14 cellular contexts compared by ENCODE assay signal in genomic region chr9:124283232-124283814, GRCh38. TPM values are rescaled to one million over a fixed set of nuclear protein-coding genes. Genes with fewer than 3 reads are reported as not detected.
A peak's percentile ranks its signal among the peaks of the same experiment; 100 is the strongest.
DNase-seq lines count a peak whose midpoint lies in the region; ATAC-seq, FAIRE-seq and TF ChIP-seq lines count a peak whose summit lies in the region.
"Had no signal": no experiment of that assay in that cellular context is flagged by ENCODE, and none has a peak within 500 bp of the region (broad histone marks: within the 10 kb centered on the region; RNA-seq: fewer than 3 reads in every experiment).

No MANE protein-coding gene starts in this region.

- H3K9me3 Mint-ChIP-seq in CD14-positive monocyte, result no peaks in the 10 kb centered on the region
- H3K9me3 Mint-ChIP-seq: activated T-helper 2 cell treated with anti-CD3 and anti-CD28 coated beads, Interferon-gamma antibody, Interleukin-2, Interleukin-4, amounts not matched to agents 10 μg/mL and 5 μg/mL and 100 μg/mL, durations not matched to agents 14 hours and 24 hours and 36 hours had no signal

- H4K20me1 ChIP-seq in K562 (replicated peaks; ENCODE audit: control insufficient read depth, insufficient read depth, low read length), result peaks cover 25% of the 10 kb centered on the region

- H3K27me3 ChIP-seq in K562 (ENCODE audit: control insufficient read depth in 2 of 2, insufficient read depth in 2 of 2, low read length in 2 of 2), result no peaks in the 10 kb centered on the region
- H3K27me3 ChIP-seq in liver (ENCODE audit: control insufficient read depth in 4 of 4, insufficient read depth in 4 of 4, low read length in 3 of 4), result no peaks in the 10 kb centered on the region

- DNase-seq in CD14-positive monocyte (ENCODE audit: low spot score) (no peak), K562 (ENCODE audit: extremely low read depth in 1 of 4, low spot score in 3 of 4) (no peak)
- DNase-seq: cerebellar nuclear complex, NCI-H1105, NCI-H524 had no signal

- no peak for TF ChIP-seq POLR2A in K562 (conservative IDR thresholded peaks at IDR 0.05)

- H3K36me3 Mint-ChIP-seq in CD14-positive monocyte, result peaks cover 15 to 45% of the 10 kb centered on the region in 2 donors

- H3K4me3 Mint-ChIP-seq in CD14-positive monocyte, result no peak overlapping the region

- H3K4me1 ChIP-seq in K562 (replicated peaks in 1 of 2; ENCODE audit: control insufficient read depth in 2 of 2, insufficient read depth in 2 of 2, low read length in 2 of 2), result peaks cover 32 to 50% of the 10 kb centered on the region in 2 experiments
- peaks cover 53 to 85% (median 72%) of the 10 kb centered on the region in 4 donors for H3K4me1 ChIP-seq in liver (ENCODE audit: control insufficient read depth in 4 of 4, insufficient read depth in 4 of 4, low read length in 3 of 4)

- H3K9me1 ChIP-seq in K562 (ENCODE audit: control insufficient read depth, insufficient read depth, low read length), result no peaks in the 10 kb centered on the region

- H3K27ac Mint-ChIP-seq in CD14-positive monocyte, result peak overlapping the region in 6 of 7 donors; percentile 4 to 91 (median 84)
- H3K27ac Mint-ChIP-seq: activated T-helper 2 cell treated with anti-CD3 and anti-CD28 coated beads, Interferon-gamma antibody, Interleukin-2, Interleukin-4, amounts not matched to agents 10 μg/mL and 5 μg/mL and 100 μg/mL, durations not matched to agents 14 hours and 24 hours and 36 hours had no signal

- H3K36me3 ChIP-seq in K562 (ENCODE audit: control insufficient read depth, insufficient read depth, low read length), result no peaks in the 10 kb centered on the region
- H3K36me3 ChIP-seq in liver (ENCODE audit: control insufficient read depth in 4 of 4, insufficient read depth in 3 of 4, low read depth in 1 of 4, low read length in 3 of 4), result no peaks in the 10 kb centered on the region

- no peak for TF ChIP-seq EP300 in K562 (IDR thresholded peaks at IDR 0.05; ENCODE audit: low read length)

- in situ Hi-C loops in K562 (cut with MboI), result no loop called here

- 66% methylated on average over 14 of the region's 15 CpGs for WGBS in K562 (ENCODE audit: insufficient coverage, low coverage, missing lambda C conversion rate)
- 43% methylated on average over 15 of the region's 15 CpGs for WGBS in liver

- H3K4me3 ChIP-seq in K562, result no peak overlapping the region
- no peak overlapping the region for H3K4me3 ChIP-seq in liver (ENCODE audit: low read depth in 1 of 3, low read length in 3 of 3)
- no peak overlapping the region for H3K4me3 ChIP-seq in skin epidermis
- H3K4me3 ChIP-seq: SK-N-MC had no signal

- H3K79me2 ChIP-seq in K562 (ENCODE audit: control insufficient read depth, insufficient read depth, low read length), result peaks cover 9% of the 10 kb centered on the region; the same call in 1 of the 3 replicates

- POLR2A ChIA-PET in K562 (lab: Yijun Ruan, JAX), result no interaction called here

- intact Hi-C loops in CD14-positive monocyte (cut with micrococcal nuclease) (loop anchor here in 1 of 2 donors (2.0 kb wide), 1 partner anchor 25 kb away; no protein-coding TSS in a partner anchor), K562 (cut with micrococcal nuclease) (no loop called here)

- no peak overlapping the region; the same call in 1 of the 2 replicates for H3K4me2 ChIP-seq in K562 (ENCODE audit: insufficient read depth, low read length)

- CTCF ChIA-PET in K562 (lab: Yijun Ruan, JAX; ENCODE audit: low intra/inter-chr PET ratio), result no interaction called here

- no peak for ATAC-seq in K562
- ATAC-seq in HG03439 (IDR thresholded peaks at IDR 0.05; ENCODE audit: unreplicated experiment), result no peak
- no peak for ATAC-seq in GM21723 (IDR thresholded peaks at IDR 0.05; ENCODE audit: unreplicated experiment)
- no peak for ATAC-seq in HG03432 (IDR thresholded peaks at IDR 0.05; ENCODE audit: unreplicated experiment)
- ATAC-seq in GM21717 (IDR thresholded peaks at IDR 0.05; ENCODE audit: unreplicated experiment), result no peak
- ATAC-seq: activated CD4-positive, CD25-positive, alpha-beta regulatory T cell treated with anti-CD3 and anti-CD28 coated beads, Interleukin-2, amount 50 U/mL, for 24 hours had no signal

- BruUV-seq in K562 (replicated peaks; lab: Mats Ljungman, UMichigan), result no TSS peak

- peaks cover 88% of the 10 kb centered on the region for H3K4me1 Mint-ChIP-seq in CD14-positive monocyte

- no peak overlapping the region for H2AFZ ChIP-seq in K562 (ENCODE audit: low read depth, low read length)

- no peak for FAIRE-seq in K562 (lab: Jason Lieb, UNC)

- peak overlapping the region in 1 of 2 experiments; percentile 84; a peak in 2 of 4 replicates for H3K9ac ChIP-seq in K562 (ENCODE audit: insufficient read depth in 1 of 2, low read depth in 2 of 2, low read length in 2 of 2)
- no peak overlapping the region for H3K9ac ChIP-seq in liver (ENCODE audit: low read depth in 1 of 2, low read length in 2 of 2)

- H3K27me3 Mint-ChIP-seq in CD14-positive monocyte (ENCODE audit: low read depth in 3 of 3), result peaks cover 0 to 3% (median 1%) of the 10 kb centered on the region in 3 donors

- no peaks in the 10 kb centered on the region for H3K9me3 ChIP-seq in K562 (replicated peaks; ENCODE audit: control insufficient read depth, insufficient read depth, low read depth, low read length)
- no peaks in the 10 kb centered on the region for H3K9me3 ChIP-seq in liver (ENCODE audit: control insufficient read depth in 4 of 4, low read length in 3 of 4)

- H3K27ac ChIP-seq in K562 (ENCODE audit: extremely low read depth, low read depth, low read length), result peak overlapping the region; percentile 51; the same call in 2 of the 3 replicates
- peak overlapping the region; percentile 95 to 98 for H3K27ac ChIP-seq in liver (ENCODE audit: low read depth in 1 of 2, low read length in 2 of 2)
- H3K27ac ChIP-seq in skin epidermis, result peak overlapping the region in 19 of 21 experiments; percentile 13 to 93 (median 76)
- H3K27ac ChIP-seq: SK-N-MC had no signal

- TF ChIP-seq RAD21 in K562 (CRISPR knock-in tag; conservative IDR thresholded peaks at IDR 0.05 in 1 of 2, IDR thresholded peaks at IDR 0.05 in 1 of 2) (no peak), liver (IDR thresholded peaks at IDR 0.05) (no peak)

- TF ChIP-seq CTCF in CD14-positive monocyte (IDR thresholded peaks at IDR 0.05), result no peak
- TF ChIP-seq CTCF in K562 (IDR thresholded peaks at IDR 0.05 in 2 of 3, conservative IDR thresholded peaks at IDR 0.05 in 1 of 3; ENCODE audit: insufficient read depth in 2 of 3, low read depth in 1 of 3, low read length in 3 of 3), result no peak
- no peak for TF ChIP-seq CTCF in liver (IDR thresholded peaks at IDR 0.05; ENCODE audit: low read depth, low read length, missing input control)

TF ChIP-seq in K562, 482 proteins besides CTCF, POLR2A, EP300 and RAD21 (continues in another document):
- TF ChIP-seq CBFA2T3 (IDR thresholded peaks at IDR 0.05) (no peak), ZC3H4 (CRISPR knock-in tag; IDR thresholded peaks at IDR 0.05; ENCODE audit: borderline replicate concordance) (0 out of 2 replicates have a peak, but pooled peaks have one; percentile 43)

TF ChIP-seq in liver, 16 proteins besides CTCF, POLR2A, EP300 and RAD21:
- TF ChIP-seq TAF1 (conservative IDR thresholded peaks at IDR 0.05), result no peak
- TF ChIP-seq ZBTB33 (IDR thresholded peaks at IDR 0.05), result no peak
- no peak for TF ChIP-seq YY1 (IDR thresholded peaks at IDR 0.05)
- TF ChIP-seq JUND (IDR thresholded peaks at IDR 0.05), result no peak
- no peak for TF ChIP-seq SP1 (IDR thresholded peaks at IDR 0.05)
- TF ChIP-seq HNF4G (IDR thresholded peaks at IDR 0.05), result no peak
TF ChIP-seq in liver: peak in this region for 0.

RNA-seq across cellular contexts. Expression of gene NEK6, which starts 25.6 kb away (rescaled TPM):
- 10 to 100 TPM; 26.1 to 35.8 TPM for polyA plus RNA-seq in CD14-positive monocyte
- total RNA-seq in K562 (2011; cell fraction: chromatin; rRNA removed; ENCODE audit: low replicate concordance), result 11.0 and 26.4 TPM in 2 replicates
- 6.4 and 7.7 TPM in 2 replicates for total RNA-seq in K562 (2011; cell fraction: nucleolus; rRNA removed)
- total RNA-seq in K562 (2011; cell fraction: nucleoplasm; rRNA removed), result 8.4 and 9.9 TPM in 2 replicates
- 8.0 and 11.4 TPM in 2 replicates for total RNA-seq in K562 (2014; rRNA removed)
- total RNA-seq in K562 (2014; rRNA removed; fragmentation: Illumina TruSeq; extraction: Trizol), result 6.1 and 6.9 TPM in 2 replicates
- total RNA-seq in K562 (2015; rRNA removed; fragmentation: Illumina TruSeq; extraction: Trizol), result 7.9 and 8.4 TPM in 2 replicates
- 19.0 and 19.7 TPM in 2 replicates for total RNA-seq in K562 (2021)
- polyA plus RNA-seq in K562 (2011; rRNA removed), result 12.1 and 27.8 TPM in 2 replicates
- polyA plus RNA-seq in K562 (2011; cell fraction: cytosol; rRNA removed), result 20.4 and 25.6 TPM in 2 replicates
- polyA plus RNA-seq in K562 (2011; cell fraction: nucleus; rRNA removed), result 13.6 and 24.6 TPM in 2 replicates
- 8.5 and 12.5 TPM in 2 replicates for polyA plus RNA-seq in K562 (2012)
- polyA plus RNA-seq in K562 (2014; fragmentation: Illumina TruSeq; extraction: Trizol), result 12.5 and 12.9 TPM in 2 replicates
- 1 to 10 TPM; 3.1 to 3.5 TPM for polyA plus RNA-seq in K562 (2014; fragmentation: Nextera tagmentation; extraction: Ambion mirVana)
- polyA plus RNA-seq in K562 (2014; rRNA removed), result 9.5 and 13.1 TPM in 2 replicates
- 24.9 and 49.3 TPM in 2 replicates for polyA minus RNA-seq in K562 (2011; rRNA and poly(A)+ RNA removed)
- 10.0 and 18.9 TPM in 2 replicates for polyA minus RNA-seq in K562 (2011; cell fraction: cytosol; rRNA and poly(A)+ RNA removed)
- polyA minus RNA-seq in K562 (2011; cell fraction: nucleus; rRNA and poly(A)+ RNA removed), result 4.8 and 27.3 TPM in 2 replicates
- total RNA-seq in liver, result 10 to 100 TPM; 36.4 to 48.5 TPM
- 10 to 100 TPM; 32.5 to 49.7 TPM for polyA plus RNA-seq in liver
